ENCODE assay signal across 16 cellular contexts in genomic region chr12:11694528-11694927, GRCh38. TPM values are rescaled to one million over a fixed set of nuclear protein-coding genes. Genes with fewer than 3 reads are reported as not detected.
A peak's percentile ranks its signal among the peaks of the same experiment; 100 is the strongest.
DNase-seq lines count a peak whose midpoint lies in the region; ATAC-seq and TF ChIP-seq lines count a peak whose summit lies in the region.
"Had no signal": no experiment of that assay in that cellular context is flagged by ENCODE, and none has a peak within 500 bp of the region (broad histone marks: within the 10 kb centered on the region; RNA-seq: fewer than 3 reads in every experiment).

No MANE protein-coding gene starts in this region.

- DNase-seq in breast epithelium (ENCODE audit: low spot score in 2 of 2) (no peak), MCF 10A (ENCODE audit: unreplicated experiment) (no peak), memory B cell (ENCODE audit: low spot score in 2 of 2) (no peak), BE2C (no peak)
- DNase-seq in activated naive CD4-positive, alpha-beta T cell treated with anti-CD3 and anti-CD28 coated beads for 36 hours = no peak
- DNase-seq: AML-193; CD4-positive, CD25-positive, alpha-beta regulatory T cell; DMS53; GF-D8; HCEC 1CT; HFFc6 had no signal

- H3K36me3 ChIP-seq in breast epithelium = no peaks in the 10 kb centered on the region
- no peaks in the 10 kb centered on the region for H3K36me3 ChIP-seq in stomach smooth muscle (ENCODE audit: control insufficient read depth in 2 of 2, insufficient read depth in 2 of 2, low read length in 2 of 2)
- no peaks in the 10 kb centered on the region for H3K36me3 ChIP-seq in BE2C

- intact Hi-C loops in breast epithelium (cut with DNase I; ENCODE audit: low total_unique reads) = loop anchor here (5.0 kb wide), 1 partner anchor 573 kb away; the partner anchor contains the start of gene LRP6
- intact Hi-C loops in MCF 10A (cut with micrococcal nuclease) = no loop called here
- intact Hi-C loops in activated naive CD4-positive, alpha-beta T cell treated with anti-CD3 and anti-CD28 coated beads for 36 hours (cut with micrococcal nuclease) = no loop called here

- TF ChIP-seq CTCF in breast epithelium (IDR thresholded peaks at IDR 0.05) (no peak), MCF 10A (IDR thresholded peaks at IDR 0.05; ENCODE audit: unreplicated experiment) (no peak), BE2C (IDR thresholded peaks at IDR 0.05; ENCODE audit: low read depth, low read length) (no peak)

- H3K4me3 Mint-ChIP-seq in MCF 10A (ENCODE audit: unreplicated experiment) (no peak overlapping the region), memory B cell (no peak overlapping the region)
- no peak overlapping the region for H3K4me3 Mint-ChIP-seq in activated naive CD4-positive, alpha-beta T cell treated with anti-CD3 and anti-CD28 coated beads for 36 hours
- H3K4me3 Mint-ChIP-seq: CD4-positive, CD25-positive, alpha-beta regulatory T cell; HFFc6 had no signal

- no peaks in the 10 kb centered on the region for H3K9me3 Mint-ChIP-seq in MCF 10A (ENCODE audit: unreplicated experiment)
- no peaks in the 10 kb centered on the region for H3K9me3 Mint-ChIP-seq in memory B cell
- H3K9me3 Mint-ChIP-seq in activated naive CD4-positive, alpha-beta T cell treated with anti-CD3 and anti-CD28 coated beads for 36 hours = no peaks in the 10 kb centered on the region
- H3K9me3 Mint-ChIP-seq: CD4-positive, CD25-positive, alpha-beta regulatory T cell; HFFc6 had no signal

- no peaks in the 10 kb centered on the region for H3K27me3 Mint-ChIP-seq in MCF 10A (ENCODE audit: insufficient read depth, unreplicated experiment)
- no peaks in the 10 kb centered on the region for H3K27me3 Mint-ChIP-seq in memory B cell
- H3K27me3 Mint-ChIP-seq in activated naive CD4-positive, alpha-beta T cell treated with anti-CD3 and anti-CD28 coated beads for 36 hours (ENCODE audit: low read depth) = no peaks in the 10 kb centered on the region
- H3K27me3 Mint-ChIP-seq: CD4-positive, CD25-positive, alpha-beta regulatory T cell had no signal

- no peaks in the 10 kb centered on the region for H3K36me3 Mint-ChIP-seq in MCF 10A (ENCODE audit: insufficient read depth, unreplicated experiment)
- H3K36me3 Mint-ChIP-seq in memory B cell = peaks cover 13% of the 10 kb centered on the region
- peaks cover 5% of the 10 kb centered on the region for H3K36me3 Mint-ChIP-seq in activated naive CD4-positive, alpha-beta T cell treated with anti-CD3 and anti-CD28 coated beads for 36 hours (ENCODE audit: low read depth)
- H3K36me3 Mint-ChIP-seq: CD4-positive, CD25-positive, alpha-beta regulatory T cell had no signal

- no peaks in the 10 kb centered on the region for H3K27me3 ChIP-seq in breast epithelium
- H3K27me3 ChIP-seq in stomach smooth muscle (ENCODE audit: control insufficient read depth in 1 of 2, insufficient read depth in 2 of 2, low read length in 2 of 2) = no peaks in the 10 kb centered on the region
- no peaks in the 10 kb centered on the region for H3K27me3 ChIP-seq in BE2C
- H3K27me3 ChIP-seq: BLaER1 treated with 17β-estradiol and CSF1 and Interleukin-3, amounts not matched to agents 10 nM and 100 nM had no signal

- peak overlapping the region; percentile 60 to 82 for H3K27ac ChIP-seq in breast epithelium
- H3K27ac ChIP-seq in stomach smooth muscle (ENCODE audit: low read length) = peak overlapping the region; percentile 79
- H3K27ac ChIP-seq: 22Rv1; BLaER1 treated with 17β-estradiol and CSF1 and Interleukin-3, amounts not matched to agents 10 nM and 100 nM; HL-60 had no signal

- CTCF ChIA-PET in MCF 10A (lab: Yijun Ruan, JAX) = interaction anchor here (1.1 kb wide), 1 partner anchor 9 kb away, joined by 3 read pairs; no protein-coding TSS in a partner anchor
- CTCF ChIA-PET in activated naive CD4-positive, alpha-beta T cell treated with anti-CD3 and anti-CD28 coated beads for 36 hours (lab: Charles Lee) = no interaction called here

- H3K4me3 ChIP-seq in breast epithelium (no peak overlapping the region), stomach smooth muscle (ENCODE audit: low read length in 2 of 2) (no peak overlapping the region), BE2C (ENCODE audit: low read depth, low read length) (no peak overlapping the region)
- H3K4me3 ChIP-seq: BLaER1 treated with 17β-estradiol and CSF1 and Interleukin-3, amounts not matched to agents 10 nM and 100 nM had no signal

- H3K4me1 Mint-ChIP-seq in MCF 10A (ENCODE audit: insufficient read depth, unreplicated experiment) (peaks cover 29% of the 10 kb centered on the region), memory B cell (peaks cover 39% of the 10 kb centered on the region)
- H3K4me1 Mint-ChIP-seq in activated naive CD4-positive, alpha-beta T cell treated with anti-CD3 and anti-CD28 coated beads for 36 hours (ENCODE audit: low read depth) = peaks cover 36% of the 10 kb centered on the region

- peaks cover 0 to 30% of the 10 kb centered on the region in 2 donors for H3K4me1 ChIP-seq in breast epithelium
- peaks cover 25% of the 10 kb centered on the region for H3K4me1 ChIP-seq in stomach smooth muscle (ENCODE audit: control insufficient read depth, insufficient read depth, low read length)
- peaks cover 6% of the 10 kb centered on the region for H3K4me1 ChIP-seq in BE2C

- TF ChIP-seq POLR2A in breast epithelium (IDR thresholded peaks at IDR 0.05) = no peak

- BruUV-seq in MCF 10A (replicated peaks; lab: Mats Ljungman, UMichigan) = no TSS peak

- H3K27ac Mint-ChIP-seq in MCF 10A (ENCODE audit: low read depth, unreplicated experiment) (no peak overlapping the region), memory B cell (peak overlapping the region; percentile 17)
- no peak overlapping the region for H3K27ac Mint-ChIP-seq in activated naive CD4-positive, alpha-beta T cell treated with anti-CD3 and anti-CD28 coated beads for 36 hours
- H3K27ac Mint-ChIP-seq: HFFc6 had no signal

- POLR2A ChIA-PET in MCF 10A (lab: Yijun Ruan, JAX) = no interaction called here

- H3K9me3 ChIP-seq in breast epithelium (no peaks in the 10 kb centered on the region), stomach smooth muscle (ENCODE audit: control insufficient read depth in 2 of 2, low read length in 2 of 2) (no peaks in the 10 kb centered on the region), BE2C (no peaks in the 10 kb centered on the region)

- ATAC-seq in memory B cell (ENCODE audit: low read depth) (no peak), HG03565 (IDR thresholded peaks at IDR 0.05; ENCODE audit: unreplicated experiment) (no peak)

- peak overlapping the region in 1 of 2 donors; percentile 25 for H3K9ac ChIP-seq in stomach smooth muscle (ENCODE audit: low read length in 2 of 2)
- H3K9ac ChIP-seq: BLaER1 treated with 17β-estradiol and CSF1 and Interleukin-3, amounts not matched to agents 10 nM and 100 nM had no signal

RNA-seq across cellular contexts. Expression of gene ETV6, which starts 45.1 kb away (rescaled TPM):
- total RNA-seq in breast epithelium = 10 to 100 TPM; 17.8 to 58.7 (median 45.2) TPM
- 16.9 and 19.3 TPM in 2 replicates for total RNA-seq in MCF 10A (2022)
- polyA plus RNA-seq in BE2C (2012; ENCODE audit: insufficient read depth, insufficient read length, low read depth) = 5.5 TPM
- total RNA-seq in activated naive CD4-positive, alpha-beta T cell treated with anti-CD3 and anti-CD28 coated beads for 36 hours = 10 to 100 TPM; 48.1 to 48.6 TPM
